In genomic region chr16:85944572-85945423, GRCh38 we compare ENCODE assay signal across 20 cellular contexts. TPM values are rescaled to one million over a fixed set of nuclear protein-coding genes. Genes with fewer than 3 reads are reported as not detected.
DNase-seq lines count a peak whose midpoint lies in the region; ATAC-seq, FAIRE-seq and TF ChIP-seq lines count a peak whose summit lies in the region.
"Had no signal": no experiment of that assay in that cellular context is flagged by ENCODE, and none has a peak within 500 bp of the region (broad histone marks: within the 10 kb centered on the region; RNA-seq: fewer than 3 reads in every experiment).

No MANE protein-coding gene starts in this region.

- peak overlapping the region; percentile 96 for H3K27ac Mint-ChIP-seq in activated CD8-positive, alpha-beta T cell treated with anti-CD3 and anti-CD28 coated beads for 36 hours
- no peak overlapping the region for H3K27ac Mint-ChIP-seq in activated CD8-positive, alpha-beta T cell treated with anti-CD3 and anti-CD28 coated beads, Interleukin-2, amount 10 ng/mL, durations not matched to agents 7 days and 5 days
- H3K27ac Mint-ChIP-seq in activated naive CD8-positive, alpha-beta T cell treated with anti-CD3 and anti-CD28 coated beads, Interleukin-2, amount 50 U/mL, for 24 hours = peak overlapping the region; percentile 96
- H3K27ac Mint-ChIP-seq in stimulated activated naive B cell treated with anti-CD40 and anti-IgM and Interleukin-4, amounts not matched to agents 10 μg/mL and 1 μg/mL and 100 μg/mL, for 72 hours = peak overlapping the region; percentile 95
- H3K27ac Mint-ChIP-seq: dendritic cell treated with granulocyte-macrophage colony-stimulating factor and Interleukin-4, amounts not matched to agents 40 ng/mL and 50 ng/mL, for 4 days; nephron had no signal

- POLR2A ChIA-PET in activated CD8-positive, alpha-beta T cell treated with anti-CD3 and anti-CD28 coated beads for 36 hours (lab: Charles Lee) = interaction anchor here (0.7 to 5.8 kb wide), 9 partner anchors 9 to 63 kb away, joined by 3 to 43 read pairs (median 4); partner anchors contain the start of gene IRF8
- POLR2A ChIA-PET in activated CD8-positive, alpha-beta T cell treated with anti-CD3 and anti-CD28 coated beads, Interleukin-2, amount 10 ng/mL, durations not matched to agents 7 days and 5 days (lab: Charles Lee) = interaction anchor here (0.8 to 1.4 kb wide), 2 partner anchors 9 to 145 kb away, joined by 3 read pairs; no protein-coding TSS in a partner anchor

- peak overlapping the region; percentile 66 for H3K4me3 Mint-ChIP-seq in activated CD8-positive, alpha-beta T cell treated with anti-CD3 and anti-CD28 coated beads for 36 hours
- H3K4me3 Mint-ChIP-seq in activated CD8-positive, alpha-beta T cell treated with anti-CD3 and anti-CD28 coated beads, Interleukin-2, amount 10 ng/mL, durations not matched to agents 7 days and 5 days = no peak overlapping the region
- H3K4me3 Mint-ChIP-seq in activated naive CD8-positive, alpha-beta T cell treated with anti-CD3 and anti-CD28 coated beads, Interleukin-2, amount 50 U/mL, for 24 hours = peak overlapping the region; percentile 68
- peak overlapping the region; percentile 81 to 86 for H3K4me3 Mint-ChIP-seq in stimulated activated naive B cell treated with anti-CD40 and anti-IgM and Interleukin-4, amounts not matched to agents 10 μg/mL and 1 μg/mL and 100 μg/mL, for 72 hours
- H3K4me3 Mint-ChIP-seq: dendritic cell treated with granulocyte-macrophage colony-stimulating factor and Interleukin-4, amounts not matched to agents 40 ng/mL and 50 ng/mL, for 4 days; nephron had no signal

- intact Hi-C loops in activated CD8-positive, alpha-beta T cell treated with anti-CD3 and anti-CD28 coated beads for 36 hours (cut with micrococcal nuclease) = no loop called here

- TF ChIP-seq CTCF in activated CD8-positive, alpha-beta T cell treated with anti-CD3 and anti-CD28 coated beads for 36 hours (IDR thresholded peaks at IDR 0.05) = no peak

- H3K4me1 Mint-ChIP-seq in activated CD8-positive, alpha-beta T cell treated with anti-CD3 and anti-CD28 coated beads for 36 hours (ENCODE audit: low read depth) = peaks cover 70% of the 10 kb centered on the region
- peaks cover 34% of the 10 kb centered on the region for H3K4me1 Mint-ChIP-seq in activated CD8-positive, alpha-beta T cell treated with anti-CD3 and anti-CD28 coated beads, Interleukin-2, amount 10 ng/mL, durations not matched to agents 7 days and 5 days (ENCODE audit: low read depth)
- peaks cover 87% of the 10 kb centered on the region for H3K4me1 Mint-ChIP-seq in activated naive CD8-positive, alpha-beta T cell treated with anti-CD3 and anti-CD28 coated beads, Interleukin-2, amount 50 U/mL, for 24 hours
- peaks cover 72 to 95% of the 10 kb centered on the region in 2 donors for H3K4me1 Mint-ChIP-seq in stimulated activated naive B cell treated with anti-CD40 and anti-IgM and Interleukin-4, amounts not matched to agents 10 μg/mL and 1 μg/mL and 100 μg/mL, for 72 hours
- H3K4me1 Mint-ChIP-seq: nephron had no signal

- peak; percentile 91 for FAIRE-seq in GM19239 (lab: Jason Lieb, UNC)
- FAIRE-seq: frontal cortex, urothelium cell line had no signal

- no peaks in the 10 kb centered on the region for H3K9me3 Mint-ChIP-seq in activated CD8-positive, alpha-beta T cell treated with anti-CD3 and anti-CD28 coated beads for 36 hours
- no peaks in the 10 kb centered on the region for H3K9me3 Mint-ChIP-seq in activated CD8-positive, alpha-beta T cell treated with anti-CD3 and anti-CD28 coated beads, Interleukin-2, amount 10 ng/mL, durations not matched to agents 7 days and 5 days (ENCODE audit: insufficient read depth)
- H3K9me3 Mint-ChIP-seq in activated naive CD8-positive, alpha-beta T cell treated with anti-CD3 and anti-CD28 coated beads, Interleukin-2, amount 50 U/mL, for 24 hours = no peaks in the 10 kb centered on the region
- no peaks in the 10 kb centered on the region for H3K9me3 Mint-ChIP-seq in stimulated activated naive B cell treated with anti-CD40 and anti-IgM and Interleukin-4, amounts not matched to agents 10 μg/mL and 1 μg/mL and 100 μg/mL, for 72 hours
- H3K9me3 Mint-ChIP-seq: dendritic cell treated with granulocyte-macrophage colony-stimulating factor and Interleukin-4, amounts not matched to agents 40 ng/mL and 50 ng/mL, for 4 days had no signal

- peak; percentile 38 for ATAC-seq in activated CD8-positive, alpha-beta T cell treated with anti-CD3 and anti-CD28 coated beads for 36 hours
- ATAC-seq in activated CD8-positive, alpha-beta T cell treated with anti-CD3 and anti-CD28 coated beads, Interleukin-2, amount 10 ng/mL, durations not matched to agents 7 days and 5 days = no peak
- peak; percentile 47 for ATAC-seq in activated naive CD8-positive, alpha-beta T cell treated with anti-CD3 and anti-CD28 coated beads, Interleukin-2, amount 50 U/mL, for 24 hours
- peak; percentile 17 to 30 for ATAC-seq in stimulated activated naive B cell treated with anti-CD40 and anti-IgM and Interleukin-4, amounts not matched to agents 10 μg/mL and 1 μg/mL and 100 μg/mL, for 72 hours (replicated peaks)
- no peak for ATAC-seq in HG03280 (IDR thresholded peaks at IDR 0.05; ENCODE audit: unreplicated experiment)
- ATAC-seq in GM21737 (IDR thresholded peaks at IDR 0.05; ENCODE audit: unreplicated experiment) = no peak

- CTCF ChIA-PET in activated CD8-positive, alpha-beta T cell treated with anti-CD3 and anti-CD28 coated beads for 36 hours (lab: Charles Lee) = interaction anchor here (0.9 to 3.3 kb wide), 10 partner anchors 9 to 125 kb away, joined by 3 to 13 read pairs (median 5); no protein-coding TSS in a partner anchor
- CTCF ChIA-PET in activated CD8-positive, alpha-beta T cell treated with anti-CD3 and anti-CD28 coated beads, Interleukin-2, amount 10 ng/mL, durations not matched to agents 7 days and 5 days (lab: Charles Lee) = interaction anchor here (1.2 to 2.4 kb wide), 4 partner anchors 9 to 47 kb away, joined by 3 to 6 read pairs (median 6); partner anchors contain the start of gene IRF8

- peak; percentile 34 for DNase-seq in activated CD8-positive, alpha-beta T cell treated with anti-CD3 and anti-CD28 coated beads for 36 hours
- no peak for DNase-seq in activated CD8-positive, alpha-beta T cell treated with anti-CD3 and anti-CD28 coated beads, Interleukin-2, amount 10 ng/mL, durations not matched to agents 7 days and 5 days
- DNase-seq in GM19239 (ENCODE audit: insufficient read length, low spot score) (no peak), D341Med (ENCODE audit: low spot score) (no peak)
- DNase-seq in activated naive CD8-positive, alpha-beta T cell treated with anti-CD3 and anti-CD28 coated beads, Interleukin-2, amount 50 U/mL, for 24 hours = no peak
- no peak for DNase-seq in stimulated activated naive B cell treated with anti-CD40 and anti-IgM and Interleukin-4, amounts not matched to agents 10 μg/mL and 1 μg/mL and 100 μg/mL, for 72 hours
- DNase-seq: activated gamma-delta T cell treated with Interleukin-2 at 50 U/mL for 16 hours, brain microvascular endothelial cell, MM.1S, NCI-H1930, OCI-M1 had no signal

- peaks cover 4% of the 10 kb centered on the region for H3K36me3 Mint-ChIP-seq in activated CD8-positive, alpha-beta T cell treated with anti-CD3 and anti-CD28 coated beads for 36 hours (ENCODE audit: low read depth)
- no peaks in the 10 kb centered on the region for H3K36me3 Mint-ChIP-seq in activated CD8-positive, alpha-beta T cell treated with anti-CD3 and anti-CD28 coated beads, Interleukin-2, amount 10 ng/mL, durations not matched to agents 7 days and 5 days (ENCODE audit: low read depth)
- peaks cover 22% of the 10 kb centered on the region for H3K36me3 Mint-ChIP-seq in activated naive CD8-positive, alpha-beta T cell treated with anti-CD3 and anti-CD28 coated beads, Interleukin-2, amount 50 U/mL, for 24 hours (ENCODE audit: low read depth)
- peaks cover 7 to 27% of the 10 kb centered on the region in 2 donors for H3K36me3 Mint-ChIP-seq in stimulated activated naive B cell treated with anti-CD40 and anti-IgM and Interleukin-4, amounts not matched to agents 10 μg/mL and 1 μg/mL and 100 μg/mL, for 72 hours

- H3K27me3 Mint-ChIP-seq in activated CD8-positive, alpha-beta T cell treated with anti-CD3 and anti-CD28 coated beads for 36 hours = no peaks in the 10 kb centered on the region
- H3K27me3 Mint-ChIP-seq in activated CD8-positive, alpha-beta T cell treated with anti-CD3 and anti-CD28 coated beads, Interleukin-2, amount 10 ng/mL, durations not matched to agents 7 days and 5 days (ENCODE audit: low read depth) = peaks cover 3% of the 10 kb centered on the region
- H3K27me3 Mint-ChIP-seq in activated naive CD8-positive, alpha-beta T cell treated with anti-CD3 and anti-CD28 coated beads, Interleukin-2, amount 50 U/mL, for 24 hours = no peaks in the 10 kb centered on the region
- no peaks in the 10 kb centered on the region for H3K27me3 Mint-ChIP-seq in stimulated activated naive B cell treated with anti-CD40 and anti-IgM and Interleukin-4, amounts not matched to agents 10 μg/mL and 1 μg/mL and 100 μg/mL, for 72 hours

RNA-seq across cellular contexts. Expression of gene IRF8, which starts 45.8 kb away (rescaled TPM):
- 100 to 1,000 TPM; 221 to 224 TPM for total RNA-seq in activated CD8-positive, alpha-beta T cell treated with anti-CD3 and anti-CD28 coated beads for 36 hours
- total RNA-seq in activated CD8-positive, alpha-beta T cell treated with anti-CD3 and anti-CD28 coated beads, Interleukin-2, amount 10 ng/mL, durations not matched to agents 7 days and 5 days = 10 to 100 TPM; 22.9 to 24.0 TPM
- total RNA-seq: G401, NCI-H460, pulmonary artery endothelial cell had no signal

Comparison
In these comparisons a context has a peak if more than half of its experiments do, and no peak if none do; other contexts are left out.
1. ATAC-seq: peak in activated CD8-positive, alpha-beta T cell treated with anti-CD3 and anti-CD28 coated beads for 36 hours (single experiment), activated naive CD8-positive, alpha-beta T cell treated with anti-CD3 and anti-CD28 coated beads, Interleukin-2, amount 50 U/mL, for 24 hours (single experiment) and stimulated activated naive B cell treated with anti-CD40 and anti-IgM and Interleukin-4, amounts not matched to agents 10 μg/mL and 1 μg/mL and 100 μg/mL, for 72 hours (2 of 2); none in activated CD8-positive, alpha-beta T cell treated with anti-CD3 and anti-CD28 coated beads, Interleukin-2, amount 10 ng/mL, durations not matched to agents 7 days and 5 days (single experiment), HG03280 (single experiment) and GM21737 (single experiment).
2. RNA of gene IRF8, which starts 45.8 kb away (total RNA-seq): 221 to 224 TPM in activated CD8-positive, alpha-beta T cell treated with anti-CD3 and anti-CD28 coated beads for 36 hours; 22.9 to 24.0 TPM in activated CD8-positive, alpha-beta T cell treated with anti-CD3 and anti-CD28 coated beads, Interleukin-2, amount 10 ng/mL, durations not matched to agents 7 days and 5 days; every median in the first group is over 4 times any median in the second.